ENCODE assay signal across 17 cellular contexts in the genomic region with DNA sequence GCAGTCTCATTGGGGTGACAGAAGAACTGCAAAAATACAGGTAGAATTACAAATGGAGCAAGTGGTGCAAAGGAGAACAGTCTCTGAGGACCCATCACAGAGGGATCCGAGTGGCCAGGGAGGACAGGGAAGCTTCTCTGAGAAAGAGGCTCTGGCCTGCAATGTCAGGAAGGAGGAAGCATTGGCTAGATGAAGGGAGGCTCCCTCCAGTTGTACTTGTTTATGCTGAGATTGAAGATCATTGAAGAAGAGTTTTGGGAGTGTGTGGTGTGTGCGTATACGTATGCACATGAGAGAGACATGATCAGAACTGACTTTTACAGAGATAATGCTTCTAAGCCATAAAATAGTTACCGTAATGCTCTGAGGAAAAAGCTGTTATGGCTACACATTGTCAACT.
DNase-seq lines count a peak whose midpoint lies in the region; ATAC-seq and TF ChIP-seq lines count a peak whose summit lies in the region.
"Had no signal": no experiment of that assay in that cellular context is flagged by ENCODE, and none has a peak within 500 bp of the region (broad histone marks: within the 10 kb centered on the region; RNA-seq: fewer than 3 reads in every experiment).

No MANE protein-coding gene starts in this region.

- ATAC-seq in heart right ventricle: peak in 3 of 8 donors; percentile 47 to 58 (median 47)
- ATAC-seq: stimulated activated naive CD8-positive, alpha-beta T cell treated with anti-CD3 and anti-CD28 coated beads, Interleukin-15, Interleukin-2, amounts not matched to agents 100 U/mL and 50 U/mL, for 24 hours had no signal

- POLR2A ChIA-PET in A673 (lab: Charles Lee; ENCODE audit: low non-redundant PET): no interaction called here
- POLR2A ChIA-PET in activated CD4-positive, alpha-beta memory T cell treated with anti-CD3 and anti-CD28 coated beads, Interleukin-2, amount 10 ng/mL, durations not matched to agents 7 days and 5 days (lab: Charles Lee): no interaction called here

- H3K9me3 ChIP-seq in A673 (ENCODE audit: low read depth, low read length, poor library complexity, severe bottlenecking) (no peaks in the 10 kb centered on the region), heart right ventricle (no peaks in the 10 kb centered on the region)

- H3K27me3 ChIP-seq in A673 (replicated peaks; ENCODE audit: insufficient read depth, low read depth, low read length, poor library complexity) (no peaks in the 10 kb centered on the region), heart right ventricle (no peaks in the 10 kb centered on the region)

- H3K27ac ChIP-seq in A673 (ENCODE audit: low read depth, low read length, poor library complexity, severe bottlenecking) (no peak overlapping the region), VCaP (no peak overlapping the region), heart right ventricle (no peak overlapping the region)
- H3K27ac ChIP-seq: WERI-Rb-1 had no signal

- no peak overlapping the region for H3K27ac Mint-ChIP-seq in activated CD4-positive, alpha-beta memory T cell treated with anti-CD3 and anti-CD28 coated beads, Interleukin-2, amount 10 ng/mL, durations not matched to agents 7 days and 5 days

- H3K4me1 Mint-ChIP-seq in activated CD4-positive, alpha-beta memory T cell treated with anti-CD3 and anti-CD28 coated beads, Interleukin-2, amount 10 ng/mL, durations not matched to agents 7 days and 5 days: no peaks in the 10 kb centered on the region

- H3K4me1 ChIP-seq in A673 (ENCODE audit: insufficient read depth, low read length, poor library complexity, severe bottlenecking) (no peaks in the 10 kb centered on the region), heart right ventricle (peaks cover 0 to 14% (median 9%) of the 10 kb centered on the region in 9 donors)

- BruUV-seq in A673 (replicated peaks; lab: Mats Ljungman, UMichigan): no TSS peak

- H3K4me3 ChIP-seq in A673 (ENCODE audit: low read depth, low read length, poor library complexity, severe bottlenecking) (no peak overlapping the region), heart right ventricle (no peak overlapping the region)

- peak; percentile 43; the same call in 1 of the 2 replicates for TF ChIP-seq CTCF in A673 (conservative IDR thresholded peaks at IDR 0.05; ENCODE audit: low read depth, low read length)
- peak; percentile 71 for TF ChIP-seq CTCF in VCaP (conservative IDR thresholded peaks at IDR 0.05)
- TF ChIP-seq CTCF in heart right ventricle (IDR thresholded peaks at IDR 0.05): peak in 5 of 9 donors; percentile 12 to 48 (median 37)
- TF ChIP-seq CTCF in GM20000 (IDR thresholded peaks at IDR 0.05; ENCODE audit: extremely low read depth, missing control alignments): no peak

- no peaks in the 10 kb centered on the region for H3K36me3 Mint-ChIP-seq in activated CD4-positive, alpha-beta memory T cell treated with anti-CD3 and anti-CD28 coated beads, Interleukin-2, amount 10 ng/mL, durations not matched to agents 7 days and 5 days (ENCODE audit: low read depth)

- H3K36me3 ChIP-seq in A673 (ENCODE audit: insufficient read depth, low read length, poor library complexity, severe bottlenecking) (no peaks in the 10 kb centered on the region), heart right ventricle (no peaks in the 10 kb centered on the region)
- H3K36me3 ChIP-seq: WERI-Rb-1 had no signal

- no peaks in the 10 kb centered on the region for H3K27me3 Mint-ChIP-seq in activated CD4-positive, alpha-beta memory T cell treated with anti-CD3 and anti-CD28 coated beads, Interleukin-2, amount 10 ng/mL, durations not matched to agents 7 days and 5 days

- H3K4me3 Mint-ChIP-seq in activated CD4-positive, alpha-beta memory T cell treated with anti-CD3 and anti-CD28 coated beads, Interleukin-2, amount 10 ng/mL, durations not matched to agents 7 days and 5 days: no peak overlapping the region

- WGBS in heart right ventricle, 2 donors: 63 to 81% methylated on average over 4 of the region's 4 CpGs

- H3K9me3 Mint-ChIP-seq in activated CD4-positive, alpha-beta memory T cell treated with anti-CD3 and anti-CD28 coated beads, Interleukin-2, amount 10 ng/mL, durations not matched to agents 7 days and 5 days: no peaks in the 10 kb centered on the region

- intact Hi-C loops in A673 (cut with micrococcal nuclease; ENCODE audit: unreplicated experiment) (no loop called here), heart right ventricle (cut with DNase I) (loop anchor here in 8 of 10 donors (2.0 to 10.0 kb wide), 5 partner anchors 272 to 282 kb away; a partner anchor contains a TSS)

- DNase-seq in A673 (ENCODE audit: low spot score): peak; percentile 15
- peak; percentile 24 for DNase-seq in HCEC 1CT
- no peak for DNase-seq in heart right ventricle
- no peak for DNase-seq in GM20000 (ENCODE audit: low spot score)
- no peak for DNase-seq in OCI-M2 (lab: John Stamatoyannopoulos, UW; ENCODE audit: unreplicated experiment)
- DNase-seq in activated CD4-positive, alpha-beta memory T cell treated with anti-CD3 and anti-CD28 coated beads, Interleukin-2, amount 10 ng/mL, durations not matched to agents 7 days and 5 days: no peak
- no peak for DNase-seq in NCI-H2107 treated with DMSO at 0.1 percent for 48 hours (lab: John Stamatoyannopoulos, UW; ENCODE audit: unreplicated experiment)
- DNase-seq: activated effector memory CD4-positive, alpha-beta T cell treated with anti-CD3 and anti-CD28 coated beads, Interleukin-2, amount 50 U/mL, for 16 hours; cortex of kidney; Karpas-422; left cardiac atrium; NCI-H1436; OCI-M1; stimulated activated CD4-positive, alpha-beta T cell treated with anti-CD3 and anti-CD28 coated beads, Interleukin-12 subunit alpha, Interleukin-12 subunit beta, amount 100 ng/mL, for 4 hours; stimulated activated naive CD8-positive, alpha-beta T cell treated with anti-CD3 and anti-CD28 coated beads, Interleukin-15, Interleukin-2, amounts not matched to agents 100 U/mL and 50 U/mL, for 24 hours; WERI-Rb-1 had no signal

- CTCF ChIA-PET in A673 (lab: Charles Lee): interaction anchor here (0.5 kb wide), 1 partner anchor 68 kb away, joined by 5 read pairs; no protein-coding TSS in a partner anchor
- CTCF ChIA-PET in activated CD4-positive, alpha-beta memory T cell treated with anti-CD3 and anti-CD28 coated beads, Interleukin-2, amount 10 ng/mL, durations not matched to agents 7 days and 5 days (lab: Charles Lee): no interaction called here

Comparison
In these comparisons a context has a peak if more than half of its experiments do, and no peak if none do; other contexts are left out.
1. DNase-seq: peak in A673 (single experiment) and HCEC 1CT (single experiment); none in heart right ventricle (0 of 2), GM20000 (single experiment), OCI-M2 (single experiment), activated CD4-positive, alpha-beta memory T cell treated with anti-CD3 and anti-CD28 coated beads, Interleukin-2, amount 10 ng/mL, durations not matched to agents 7 days and 5 days (single experiment) and NCI-H2107 treated with DMSO at 0.1 percent for 48 hours (single experiment).